20 cellular contexts compared by ENCODE assay signal in genomic region chr9:138077898-138078540, GRCh38.
DNase-seq lines count a peak whose midpoint lies in the region; ATAC-seq and TF ChIP-seq lines count a peak whose summit lies in the region.
"Had no signal": no experiment of that assay in that cellular context is flagged by ENCODE, and none has a peak within 500 bp of the region (broad histone marks: within the 10 kb centered on the region; RNA-seq: fewer than 3 reads in every experiment).

No MANE protein-coding gene starts in this region.

- no peak overlapping the region for H3K27ac ChIP-seq in SK-N-SH (ENCODE audit: low read depth in 2 of 2, low read length in 1 of 2)
- H3K27ac ChIP-seq in suprapubic skin, result no peak overlapping the region
- H3K27ac ChIP-seq: 22Rv1, BLaER1, PC-9 had no signal

- no peaks in the 10 kb centered on the region for H3K36me3 ChIP-seq in SK-N-SH (replicated peaks in 1 of 2; ENCODE audit: control insufficient read depth in 1 of 2, insufficient read depth in 2 of 2, low read length in 1 of 2)
- no peaks in the 10 kb centered on the region for H3K36me3 ChIP-seq in suprapubic skin
- no peaks in the 10 kb centered on the region for H3K36me3 ChIP-seq in mucosa of descending colon (ENCODE audit: low read depth)
- H3K36me3 ChIP-seq: BLaER1 had no signal

- no peak overlapping the region for H3K9ac ChIP-seq in SK-N-SH
- H3K9ac ChIP-seq: BLaER1 had no signal

- peak; percentile 2 for DNase-seq in SK-N-SH
- DNase-seq in activated CD4-positive, alpha-beta memory T cell treated with anti-CD3 and anti-CD28 coated beads for 36 hours, result peak; percentile 3
- peak; percentile 12 for DNase-seq in left lobe of liver (ENCODE audit: low spot score)
- DNase-seq in suprapubic skin (ENCODE audit: low spot score in 2 of 2), result peak; percentile 24 to 54
- DNase-seq in mucosa of descending colon, result no peak
- DNase-seq in NCI-H146 treated with DMSO at 0.1 percent for 48 hours (lab: John Stamatoyannopoulos, UW; ENCODE audit: unreplicated experiment), result no peak
- no peak for DNase-seq in Ammon's horn (ENCODE audit: low spot score)
- DNase-seq: DMS 273 treated with DMSO at 0.1 percent for 48 hours, GOT3, HFFc6, Karpas-422, NCI-H1105 treated with DMSO at 0.1 percent for 48 hours, NCI-H187 treated with DMSO at 0.1 percent for 48 hours, NCI-H446 treated with DMSO at 0.1 percent for 48 hours, NCI-H748 treated with DMSO at 0.1 percent for 48 hours, PC-9 had no signal

- no peaks in the 10 kb centered on the region for H3K4me1 Mint-ChIP-seq in activated CD4-positive, alpha-beta memory T cell treated with anti-CD3 and anti-CD28 coated beads for 36 hours (ENCODE audit: low read depth)
- H3K4me1 Mint-ChIP-seq: CD8-positive, alpha-beta memory T cell had no signal

- H3K9me3 ChIP-seq in SK-N-SH (no peaks in the 10 kb centered on the region), suprapubic skin (no peaks in the 10 kb centered on the region), mucosa of descending colon (no peaks in the 10 kb centered on the region)
- H3K9me3 ChIP-seq: BLaER1 had no signal

- no peaks in the 10 kb centered on the region for H4K20me1 ChIP-seq in SK-N-SH (ENCODE audit: insufficient read depth)
- H4K20me1 ChIP-seq: BLaER1 had no signal

- H3K79me2 ChIP-seq in SK-N-SH (ENCODE audit: insufficient read depth), result no peaks in the 10 kb centered on the region

- TF ChIP-seq POLR2A in suprapubic skin (IDR thresholded peaks at IDR 0.05), result no peak

- H3K27me3 Mint-ChIP-seq in activated CD4-positive, alpha-beta memory T cell treated with anti-CD3 and anti-CD28 coated beads for 36 hours, result peaks cover 26% of the 10 kb centered on the region

- H3K9me3 Mint-ChIP-seq in activated CD4-positive, alpha-beta memory T cell treated with anti-CD3 and anti-CD28 coated beads for 36 hours, result no peaks in the 10 kb centered on the region

- no peak overlapping the region for H3K4me3 Mint-ChIP-seq in activated CD4-positive, alpha-beta memory T cell treated with anti-CD3 and anti-CD28 coated beads for 36 hours
- H3K4me3 Mint-ChIP-seq: HFFc6 had no signal

- no peaks in the 10 kb centered on the region for H3K36me3 Mint-ChIP-seq in activated CD4-positive, alpha-beta memory T cell treated with anti-CD3 and anti-CD28 coated beads for 36 hours
- H3K36me3 Mint-ChIP-seq: CD8-positive, alpha-beta memory T cell had no signal

- no peak overlapping the region for H3K27ac Mint-ChIP-seq in activated CD4-positive, alpha-beta memory T cell treated with anti-CD3 and anti-CD28 coated beads for 36 hours
- H3K27ac Mint-ChIP-seq: HFFc6 had no signal

- WGBS in SK-N-SH (ENCODE audit: low lambda C conversion rate), result 29% methylated on average over 10 of the region's 13 CpGs
- 76% methylated on average over 13 of the region's 13 CpGs for WGBS in suprapubic skin

- TF ChIP-seq EP300 in SK-N-SH (IDR thresholded peaks at IDR 0.05; ENCODE audit: borderline replicate concordance in 1 of 2, low read depth in 1 of 2, low read length in 1 of 2), result no peak
- no peak for TF ChIP-seq EP300 in suprapubic skin (IDR thresholded peaks at IDR 0.05)

- no peaks in the 10 kb centered on the region for H3F3A ChIP-seq in SK-N-SH (replicated peaks; ENCODE audit: insufficient read depth)

- TF ChIP-seq CTCF in SK-N-SH (IDR thresholded peaks at IDR 0.05) (no peak), suprapubic skin (IDR thresholded peaks at IDR 0.05) (no peak), mucosa of descending colon (IDR thresholded peaks at IDR 0.05) (no peak)

- TF ChIP-seq RAD21 in SK-N-SH (IDR thresholded peaks at IDR 0.05; ENCODE audit: low read length), result no peak

- no peaks in the 10 kb centered on the region for H3K27me3 ChIP-seq in SK-N-SH (ENCODE audit: insufficient read depth)
- peaks cover 13% of the 10 kb centered on the region for H3K27me3 ChIP-seq in suprapubic skin
- H3K27me3 ChIP-seq: BLaER1 had no signal

- POLR2A ChIA-PET in SK-N-SH (lab: Yijun Ruan, JAX), result interaction anchor here (0.8 kb wide), 1 partner anchor 27 kb away, joined by 3 read pairs; no protein-coding TSS in a partner anchor
- POLR2A ChIA-PET in activated CD4-positive, alpha-beta memory T cell treated with anti-CD3 and anti-CD28 coated beads for 36 hours (lab: Charles Lee), result no interaction called here

- H2AFZ ChIP-seq in SK-N-SH (ENCODE audit: low read depth), result no peak overlapping the region
- H2AFZ ChIP-seq: PC-9 had no signal

- intact Hi-C loops in activated CD4-positive, alpha-beta memory T cell treated with anti-CD3 and anti-CD28 coated beads for 36 hours (cut with micrococcal nuclease), result no loop called here
- intact Hi-C loops in mucosa of descending colon (cut with DNase I, micrococcal nuclease), result no loop called here

- no peak overlapping the region for H3K4me3 ChIP-seq in SK-N-SH (ENCODE audit: low read depth in 2 of 2, low read length in 1 of 2)
- H3K4me3 ChIP-seq in suprapubic skin, result no peak overlapping the region
- H3K4me3 ChIP-seq in mucosa of descending colon, result no peak overlapping the region
- H3K4me3 ChIP-seq: BLaER1, PC-9 had no signal

- ATAC-seq in SK-N-SH treated with all-trans-retinoic acid at 6 μM for 48 hours (no peak), left lobe of liver (no peak), mucosa of descending colon (no peak)

- H3K9me2 ChIP-seq in SK-N-SH, result no peaks in the 10 kb centered on the region

- no peak overlapping the region for H3K4me2 ChIP-seq in SK-N-SH
- H3K4me2 ChIP-seq: BLaER1, PC-9 had no signal

- H3K4me1 ChIP-seq in SK-N-SH (ENCODE audit: control insufficient read depth in 1 of 2, insufficient read depth in 2 of 2, low read depth in 1 of 2, low read length in 1 of 2) (no peaks in the 10 kb centered on the region), suprapubic skin (no peaks in the 10 kb centered on the region), mucosa of descending colon (ENCODE audit: low read depth) (no peaks in the 10 kb centered on the region)
- H3K4me1 ChIP-seq: BLaER1 had no signal

- CTCF ChIA-PET in SK-N-SH (lab: Yijun Ruan, JAX), result interaction anchor here (1.0 kb wide), 1 partner anchor 405 kb away, joined by 3 read pairs; no protein-coding TSS in a partner anchor
- CTCF ChIA-PET in activated CD4-positive, alpha-beta memory T cell treated with anti-CD3 and anti-CD28 coated beads for 36 hours (lab: Charles Lee), result no interaction called here

TF ChIP-seq in SK-N-SH, 30 proteins besides CTCF, POLR2A, EP300 and RAD21 (continues in another document):
- TF ChIP-seq TEAD4 (IDR thresholded peaks at IDR 0.05; ENCODE audit: borderline replicate concordance, insufficient read depth) (no peak), REST (IDR thresholded peaks at IDR 0.05; ENCODE audit: low read depth, low read length) (no peak), FOXM1 (IDR thresholded peaks at IDR 0.05; ENCODE audit: low read depth) (no peak), TCF12 (IDR thresholded peaks at IDR 0.05) (no peak), YY1 (IDR thresholded peaks at IDR 0.05; ENCODE audit: low read depth) (no peak)

TF ChIP-seq in SK-N-SH treated with all-trans-retinoic acid at 6 μM for 48 hours, 23 proteins besides CTCF, POLR2A, EP300 and RAD21:
- TF ChIP-seq TOX (CRISPR knock-in tag; IDR thresholded peaks at IDR 0.05; ENCODE audit: borderline replicate concordance) (no peak), ZFP3 (CRISPR knock-in tag; IDR thresholded peaks at IDR 0.05) (no peak), ZNF565 (CRISPR knock-in tag; conservative IDR thresholded peaks at IDR 0.05; ENCODE audit: low read depth) (no peak), CSRNP3 (CRISPR knock-in tag; IDR thresholded peaks at IDR 0.05) (no peak), ISL1 (CRISPR knock-in tag; IDR thresholded peaks at IDR 0.05) (no peak), BACH2 (CRISPR knock-in tag; IDR thresholded peaks at IDR 0.05; ENCODE audit: borderline replicate concordance) (no peak), GLIS3 (CRISPR knock-in tag; IDR thresholded peaks at IDR 0.05) (no peak), SNAI2 (CRISPR knock-in tag; IDR thresholded peaks at IDR 0.05) (no peak), TCF4 (CRISPR knock-in tag; IDR thresholded peaks at IDR 0.05; ENCODE audit: borderline replicate concordance) (no peak), OSR1 (CRISPR knock-in tag; IDR thresholded peaks at IDR 0.05) (no peak), RARB (CRISPR knock-in tag; IDR thresholded peaks at IDR 0.05) (no peak), ESRRG (CRISPR knock-in tag; IDR thresholded peaks at IDR 0.05) (no peak), POU6F1 (CRISPR knock-in tag; IDR thresholded peaks at IDR 0.05; ENCODE audit: borderline replicate concordance, low read depth) (no peak), ZC3H10 (CRISPR knock-in tag; IDR thresholded peaks at IDR 0.05) (no peak), ZNF8 (CRISPR knock-in tag; IDR thresholded peaks at IDR 0.05) (no peak)

Comparison
In these comparisons a context has a peak if more than half of its experiments do, and no peak if none do; other contexts are left out.
1. DNase-seq: peak in SK-N-SH (single experiment), activated CD4-positive, alpha-beta memory T cell treated with anti-CD3 and anti-CD28 coated beads for 36 hours (single experiment), left lobe of liver (single experiment) and suprapubic skin (2 of 2); none in mucosa of descending colon (0 of 3), NCI-H146 treated with DMSO at 0.1 percent for 48 hours (single experiment) and Ammon's horn (single experiment).